In genomic region chr10:82932426-82932825, GRCh38 we compare ENCODE assay signal across 22 cellular contexts.
"Had no signal": no experiment of that assay in that cellular context is flagged by ENCODE, and none has a peak within 500 bp of the region (broad histone marks: within the 10 kb centered on the region; RNA-seq: fewer than 3 reads in every experiment).

No MANE protein-coding gene starts in this region.

- H3K27ac ChIP-seq: ascending aorta, brain microvascular endothelial cell, RWPE1, SJCRH30 had no signal

- H3K27me3 ChIP-seq: ascending aorta, brain microvascular endothelial cell, SJCRH30 had no signal

- H3K9me3 ChIP-seq: ascending aorta, SJCRH30, SK-N-SH had no signal

- ATAC-seq: activated CD8-positive, alpha-beta T cell treated with anti-CD3 and anti-CD28 coated beads, Interleukin-2, amount 10 ng/mL, durations not matched to agents 7 days and 5 days had no signal

- H3K36me3 ChIP-seq: ascending aorta, brain microvascular endothelial cell, SJCRH30 had no signal

- DNase-seq: activated CD4-positive, alpha-beta T cell treated with anti-CD3 and anti-CD28 coated beads for 48 hours; activated CD4-positive, alpha-beta T cell treated with anti-CD3 and anti-CD28 coated beads, Interleukin-2, amount 50 U/mL, for 4 hours; activated CD4-positive, CD25-positive, alpha-beta regulatory T cell treated with anti-CD3 and anti-CD28 coated beads, Interleukin-2, amount 50 U/mL, for 72 hours; activated CD8-positive, alpha-beta memory T cell treated with anti-CD3 and anti-CD28 coated beads, Interleukin-2, amount 50 U/mL, for 48 hours; activated CD8-positive, alpha-beta T cell treated with anti-CD3 and anti-CD28 coated beads, Interleukin-2, amount 10 ng/mL, durations not matched to agents 7 days and 5 days; activated T-cell treated with anti-CD3 and anti-CD28 coated beads, Interleukin-2, amount 50 U/mL, for 1 hour; amniotic stem cell; brain microvascular endothelial cell; Kasumi-1; KBM-7; NCI-H1048; NCI-H146; NCI-H187 treated with DMSO at 0.1 percent for 48 hours; NCI-H2171; NCI-H226; NCI-H526; NCI-H82; Right ventricle myocardium superior; SJCRH30; SK-N-SH had no signal

- H3K4me3 ChIP-seq: ascending aorta, SJCRH30 had no signal

- H3K4me1 ChIP-seq: ascending aorta, SJCRH30 had no signal
